In genomic region chr22:15714125-15714524, GRCh38 we compare ENCODE assay signal across 3 cellular contexts. TPM values are rescaled to one million over a fixed set of nuclear protein-coding genes. Genes with fewer than 3 reads are reported as not detected.
"Had no signal": no experiment of that assay in that cellular context is flagged by ENCODE, and none has a peak within 500 bp of the region (broad histone marks: within the 10 kb centered on the region; RNA-seq: fewer than 3 reads in every experiment).

No MANE protein-coding gene starts in this region.

RNA-seq across cellular contexts. Expression of gene POTEH, which starts 24.3 kb away (rescaled TPM):
- polyA plus RNA-seq: HepG2, IMR-90, K562 had no signal
